ENCODE assay signal across 8 cellular contexts in the genomic region with DNA sequence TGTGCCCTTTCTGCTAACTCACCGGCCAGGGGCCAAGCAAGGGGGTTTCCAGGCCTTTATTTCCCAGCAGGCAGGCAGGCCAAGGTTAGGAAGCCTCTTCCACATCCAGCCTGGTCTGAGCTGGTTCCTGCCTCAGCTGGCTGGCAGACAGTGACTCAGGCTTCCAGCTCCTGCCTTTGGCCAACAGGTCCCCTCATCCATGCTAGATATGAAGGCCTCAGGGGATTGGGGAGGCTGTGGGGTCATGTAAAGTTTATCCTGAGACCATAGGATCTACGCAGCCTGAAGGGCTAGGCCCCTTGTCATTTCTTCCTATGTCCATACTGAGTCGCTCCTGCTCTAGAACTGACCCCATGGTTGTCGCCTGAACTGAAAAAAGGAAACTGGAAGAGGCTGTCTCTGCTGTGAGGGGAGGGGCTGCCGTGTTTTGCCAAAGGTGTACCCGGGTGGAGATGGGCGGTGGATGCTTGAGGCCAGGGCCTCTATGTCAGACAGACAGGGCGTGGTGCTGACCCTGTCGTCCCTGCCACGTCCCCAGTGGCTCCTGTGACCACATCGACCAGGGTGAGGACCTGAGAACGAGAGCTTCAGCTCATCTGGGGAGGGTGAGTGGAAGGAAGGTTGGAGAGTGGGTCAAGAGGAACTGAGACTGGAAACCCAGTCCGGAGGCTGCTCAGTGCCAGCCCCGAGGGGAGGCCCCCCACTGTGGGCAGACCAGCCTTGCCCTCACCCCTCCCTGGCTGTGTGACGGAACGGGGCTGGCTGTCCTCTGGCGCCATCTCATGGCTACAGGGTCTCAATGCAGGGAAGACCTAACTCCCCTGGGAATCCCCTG. TPM values are rescaled to one million over a fixed set of nuclear protein-coding genes. Genes with fewer than 3 reads are reported as not detected.
DNase-seq lines count a peak whose midpoint lies in the region; ATAC-seq and TF ChIP-seq lines count a peak whose summit lies in the region.

No MANE protein-coding gene starts in this region.

- peaks cover 44% of the 10 kb centered on the region for H3F3A ChIP-seq in PC-9 (ENCODE audit: insufficient read depth, low read depth)

- no peak overlapping the region for H2BK120ac ChIP-seq in neuronal stem cell (ENCODE audit: low read depth, low read length)

- H3K79me1 ChIP-seq in neuronal stem cell (ENCODE audit: low read depth, low read length): no peaks in the 10 kb centered on the region

- H3K9me2 ChIP-seq in PC-9 (ENCODE audit: insufficient read depth): no peaks in the 10 kb centered on the region

- no peaks in the 10 kb centered on the region for H4K20me1 ChIP-seq in PC-9 (ENCODE audit: insufficient read depth)

- peak; percentile 62 for ATAC-seq in GM21360 (IDR thresholded peaks at IDR 0.05; ENCODE audit: unreplicated experiment)

- POLR2A ChIA-PET in PC-9 (lab: Charles Lee; ENCODE audit: unreplicated experiment): interaction anchor here (0.5 to 1.4 kb wide), 8 partner anchors 15 to 348 kb away, joined by 3 to 17 read pairs (median 4); a partner anchor contains a TSS

- peak overlapping the region; percentile 17 for H2BK15ac ChIP-seq in neuronal stem cell (ENCODE audit: low read length)

- peak overlapping the region; percentile 88 for H3K27ac ChIP-seq in PC-9
- no peak overlapping the region for H3K27ac ChIP-seq in neuronal stem cell (replicated peaks; ENCODE audit: low read length)

- TF ChIP-seq CTCF in PC-9 (conservative IDR thresholded peaks at IDR 0.05): peak; percentile 99

- H3K4me3 ChIP-seq in PC-9: peak overlapping the region; percentile 32; the same call in 1 of the 2 replicates
- H3K4me3 ChIP-seq in neuronal stem cell (ENCODE audit: low read length in 2 of 2): peak overlapping the region in 1 of 2 donors; percentile 35

- DNase-seq in DMS153 treated with DMSO at 0.1 percent for 48 hours (lab: John Stamatoyannopoulos, UW; ENCODE audit: unreplicated experiment): peak; percentile 35
- peak; percentile 89 for DNase-seq in HT1080 (ENCODE audit: low read depth)
- DNase-seq in PC-9: peak; percentile 86 to 98
- DNase-seq in activated effector memory CD4-positive, alpha-beta T cell treated with anti-CD3 and anti-CD28 coated beads, Interleukin-2, amount 50 U/mL, for 16 hours: peak; percentile 76
- peak; percentile 54 for DNase-seq in foreskin melanocyte
- peak; percentile 79 for DNase-seq in neuronal stem cell (ENCODE audit: low spot score)
- peak; percentile 76 for DNase-seq in ureter (ENCODE audit: low spot score)

- no peak overlapping the region for H4K8ac ChIP-seq in neuronal stem cell (ENCODE audit: low read depth, low read length)

- no CpG with 5 or more reads among the region's 17 CpGs for WGBS in neuronal stem cell (ENCODE audit: extremely low coverage in 2 of 2, insufficient read length in 2 of 2, insufficient replicate concordance in 1 of 2), 2 donors

- H2AK5ac ChIP-seq in neuronal stem cell (ENCODE audit: low read depth, low read length): no peak overlapping the region

- no peak overlapping the region for H2BK12ac ChIP-seq in neuronal stem cell (ENCODE audit: low read length)

- peaks cover 35% of the 10 kb centered on the region for H3K4me1 ChIP-seq in PC-9 (replicated peaks; ENCODE audit: insufficient read depth)
- peaks cover 14 to 18% of the 10 kb centered on the region in 2 donors for H3K4me1 ChIP-seq in neuronal stem cell (ENCODE audit: control insufficient read depth in 2 of 2, insufficient read depth in 1 of 2, low read depth in 1 of 2, low read length in 2 of 2)

- CTCF ChIA-PET in PC-9 (lab: Charles Lee): interaction anchor here (0.6 to 2.2 kb wide), 20 partner anchors 9 to 605 kb away, joined by 3 to 24 read pairs (median 5); a partner anchor contains a TSS

- peak overlapping the region; percentile 11 for H3K18ac ChIP-seq in neuronal stem cell (ENCODE audit: low read length)

- H3K23ac ChIP-seq in neuronal stem cell (ENCODE audit: low read depth, low read length, poor library complexity): peak overlapping the region; percentile 3

- no peaks in the 10 kb centered on the region for H3K27me3 ChIP-seq in PC-9 (ENCODE audit: insufficient read depth, low read depth)
- peaks cover 0 to 5% (median 0%) of the 10 kb centered on the region in 3 experiments for H3K27me3 ChIP-seq in neuronal stem cell (ENCODE audit: control insufficient read depth in 3 of 3, insufficient read depth in 3 of 3, low read depth in 1 of 3, low read length in 3 of 3)

- no peak overlapping the region for H4K91ac ChIP-seq in neuronal stem cell (ENCODE audit: low read depth, low read length, poor library complexity)

- H3K36me3 ChIP-seq in PC-9 (ENCODE audit: low read depth) (no peaks in the 10 kb centered on the region), neuronal stem cell (replicated peaks in 1 of 2; ENCODE audit: control insufficient read depth in 2 of 2, insufficient read depth in 2 of 2, low read length in 2 of 2) (no peaks in the 10 kb centered on the region)

- TSS peak; percentile 14 for BruUV-seq in PC-9 (replicated peaks; lab: Mats Ljungman, UMichigan)

- H3K79me2 ChIP-seq in PC-9 (ENCODE audit: low read depth): peaks cover 52% of the 10 kb centered on the region

- no peak overlapping the region for H2BK5ac ChIP-seq in neuronal stem cell (ENCODE audit: low read length)

- H3K9ac ChIP-seq in neuronal stem cell (ENCODE audit: low read depth, low read length, poor library complexity): peak overlapping the region; percentile 32

- intact Hi-C loops in PC-9 (cut with micrococcal nuclease; ENCODE audit: unreplicated experiment): loop anchor here (1.0 to 2.0 kb wide), 10 partner anchors 17 to 564 kb away; a partner anchor contains a TSS

- H3K4me2 ChIP-seq in PC-9: peak overlapping the region; percentile 69
- no peak overlapping the region for H3K4me2 ChIP-seq in neuronal stem cell (ENCODE audit: insufficient read depth, low read length, poor library complexity, severe bottlenecking)

- H3K9me3 ChIP-seq in PC-9 (ENCODE audit: insufficient read depth, low read depth) (no peaks in the 10 kb centered on the region), neuronal stem cell (replicated peaks in 1 of 2; ENCODE audit: control insufficient read depth in 2 of 2, insufficient read depth in 1 of 2, low read depth in 1 of 2, low read length in 2 of 2) (no peaks in the 10 kb centered on the region)

- H2AFZ ChIP-seq in PC-9 (no peak overlapping the region), neuronal stem cell (ENCODE audit: low read length) (peak overlapping the region; percentile 86)

- H3K14ac ChIP-seq in neuronal stem cell (ENCODE audit: low read length): no peak overlapping the region

- H3K4ac ChIP-seq in neuronal stem cell (ENCODE audit: low read length): no peak overlapping the region

RNA-seq across cellular contexts. Expression of a gene that starts 17.0 kb away (rescaled TPM):
- 0.33 TPM in 1 of 2 replicates, not detected in the other for total RNA-seq in HT1080 (2014; rRNA removed; shearing (Covaris generic))
- 0.94 and 1.4 TPM in 2 replicates for polyA plus RNA-seq in HT1080 (2015; cell fraction: cytosol; rRNA removed)
- polyA plus RNA-seq in HT1080 (2015; cell fraction: nucleus; rRNA removed): 0.26 and 1.6 TPM in 2 replicates
- total RNA-seq in PC-9 (2021) (29.7 and 34.7 TPM in 2 replicates), ureter (2.2 TPM)
- polyA plus RNA-seq in neuronal stem cell (2013, experiment 1 of 2): 0.14 TPM
- 0.17 TPM for polyA plus RNA-seq in neuronal stem cell (2013, experiment 2 of 2)

RNA-seq across cellular contexts. Expression of a gene that starts 19.0 kb away (rescaled TPM):
- total RNA-seq in HT1080 (2014; rRNA removed; shearing (Covaris generic)): 8.2 and 8.8 TPM in 2 replicates
- polyA plus RNA-seq in HT1080 (2015; cell fraction: cytosol; rRNA removed): 7.9 and 9.0 TPM in 2 replicates
- 79.3 and 89.1 TPM in 2 replicates for polyA plus RNA-seq in HT1080 (2015; cell fraction: nucleus; rRNA removed)
- total RNA-seq in PC-9 (2021): 56.9 and 62.1 TPM in 2 replicates
- polyA plus RNA-seq in neuronal stem cell (2013, experiment 1 of 2): 40.1 TPM
- polyA plus RNA-seq in neuronal stem cell (2013, experiment 2 of 2): 38.9 TPM
- total RNA-seq in ureter: 71.5 TPM

Comparison
In these comparisons a context has a peak if more than half of its experiments do, and no peak if none do; other contexts are left out.
1. DNase-seq: peak in every context shown above with its lines; median percentile 92 in PC-9; 89 in HT1080; 79 in neuronal stem cell; 76 in activated effector memory CD4-positive, alpha-beta T cell treated with anti-CD3 and anti-CD28 coated beads, Interleukin-2, amount 50 U/mL, for 16 hours; 76 in ureter; 54 in foreskin melanocyte; 35 in DMS153 treated with DMSO at 0.1 percent for 48 hours.